ENCODE assay signal across 10 cellular contexts in the genomic region with DNA sequence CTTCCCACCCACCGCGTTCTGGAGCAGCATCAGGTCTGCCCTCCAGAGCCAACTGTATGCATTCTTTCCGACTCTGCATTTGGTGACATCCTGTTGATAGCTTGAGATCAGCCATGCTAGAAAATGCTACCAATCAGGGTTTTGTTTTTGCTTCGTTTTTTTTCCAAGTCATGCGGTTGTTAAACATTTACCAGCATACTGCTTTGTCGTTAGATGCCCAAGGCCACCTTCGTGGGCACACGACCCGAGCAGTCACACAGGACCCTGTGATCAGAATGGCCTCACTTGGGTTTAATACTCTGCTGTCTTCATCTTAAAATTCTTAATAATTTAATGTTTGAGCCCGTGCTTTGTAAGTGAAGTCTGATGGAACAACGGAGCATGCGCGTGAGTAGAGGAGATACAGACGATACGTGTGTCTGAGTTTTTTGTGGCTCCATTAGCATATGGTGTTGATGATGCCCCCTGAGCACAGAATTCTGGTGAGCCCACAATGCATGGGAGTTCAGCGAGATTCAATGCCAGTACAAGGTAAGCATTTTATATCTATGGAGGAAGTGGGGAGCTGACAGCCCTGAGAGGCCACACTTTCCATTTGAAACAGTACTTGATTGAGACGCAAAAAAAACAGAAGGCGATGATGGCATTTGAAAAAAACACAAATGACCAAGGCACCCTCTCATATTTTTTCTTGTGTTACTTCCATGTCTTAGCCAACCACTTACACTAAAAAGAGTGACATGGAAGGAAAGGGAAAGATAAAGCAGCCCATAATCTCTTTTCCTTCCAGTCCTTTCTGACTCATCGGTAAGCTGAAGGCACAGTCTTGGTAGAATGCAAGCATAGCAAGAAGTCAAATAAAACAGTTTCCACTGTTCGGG.
DNase-seq lines count a peak whose midpoint lies in the region; ATAC-seq and TF ChIP-seq lines count a peak whose summit lies in the region.
"Had no signal": no experiment of that assay in that cellular context is flagged by ENCODE, and none has a peak within 500 bp of the region (broad histone marks: within the 10 kb centered on the region; RNA-seq: fewer than 3 reads in every experiment).

No MANE protein-coding gene starts in this region.

- TF ChIP-seq POLR2A in NB4 (IDR thresholded peaks at IDR 0.05; ENCODE audit: extremely low read depth, insufficient read length) (no peak), tibial nerve (IDR thresholded peaks at IDR 0.05) (no peak)

- peak; percentile 11 to 26 for ATAC-seq in CD4-positive, CD25-positive, alpha-beta regulatory T cell (ENCODE audit: low read depth in 2 of 2)
- ATAC-seq in stimulated activated naive B cell treated with anti-CD40 and anti-IgM and Interleukin-4, amounts not matched to agents 10 μg/mL and 1 μg/mL and 100 μg/mL, for 72 hours (replicated peaks) = no peak

- no peaks in the 10 kb centered on the region for H3K27me3 Mint-ChIP-seq in CD4-positive, CD25-positive, alpha-beta regulatory T cell
- H3K27me3 Mint-ChIP-seq in activated T-helper 1 cell treated with anti-CD3 and anti-CD28 coated beads, Interleukin-12 subunit alpha, Interleukin-12 subunit beta, Interleukin-2, Interleukin-4 antibody, amounts not matched to agents 30 ng/mL and 10 ng/mL and 1 ng/mL, durations not matched to agents 14 hours and 24 hours and 36 hours (ENCODE audit: insufficient read depth) = no peaks in the 10 kb centered on the region
- peaks cover 0 to 43% of the 10 kb centered on the region in 2 donors for H3K27me3 Mint-ChIP-seq in stimulated activated naive B cell treated with anti-CD40 and anti-IgM and Interleukin-4, amounts not matched to agents 10 μg/mL and 1 μg/mL and 100 μg/mL, for 72 hours

- no peaks in the 10 kb centered on the region for H3K36me3 ChIP-seq in CD4-positive, CD25-positive, alpha-beta regulatory T cell (ENCODE audit: control insufficient read depth, insufficient read depth, low read length)
- no peaks in the 10 kb centered on the region for H3K36me3 ChIP-seq in tibial nerve
- H3K36me3 ChIP-seq: brain microvascular endothelial cell had no signal

- peak; percentile 6 to 63 (median 53) for DNase-seq in CD4-positive, CD25-positive, alpha-beta regulatory T cell
- DNase-seq in NB4 (ENCODE audit: low read depth) (peak; percentile 34), iris pigment epithelial cell (ENCODE audit: low read depth) (peak; percentile 54), head of caudate nucleus (no peak), tibial nerve (ENCODE audit: low spot score in 2 of 2) (no peak), GOT3 (lab: John Stamatoyannopoulos, UW) (no peak)
- DNase-seq in activated T-helper 1 cell treated with anti-CD3 and anti-CD28 coated beads, Interleukin-12 subunit alpha, Interleukin-12 subunit beta, Interleukin-2, Interleukin-4 antibody, amounts not matched to agents 30 ng/mL and 10 ng/mL and 1 ng/mL, durations not matched to agents 14 hours and 24 hours and 36 hours (ENCODE audit: low spot score) = peak; percentile 9
- DNase-seq in stimulated activated naive B cell treated with anti-CD40 and anti-IgM and Interleukin-4, amounts not matched to agents 10 μg/mL and 1 μg/mL and 100 μg/mL, for 72 hours = no peak
- DNase-seq: brain microvascular endothelial cell, HFFc6 had no signal

- no peaks in the 10 kb centered on the region for H3K36me3 Mint-ChIP-seq in CD4-positive, CD25-positive, alpha-beta regulatory T cell
- H3K36me3 Mint-ChIP-seq in activated T-helper 1 cell treated with anti-CD3 and anti-CD28 coated beads, Interleukin-12 subunit alpha, Interleukin-12 subunit beta, Interleukin-2, Interleukin-4 antibody, amounts not matched to agents 30 ng/mL and 10 ng/mL and 1 ng/mL, durations not matched to agents 14 hours and 24 hours and 36 hours (ENCODE audit: low read depth) = no peaks in the 10 kb centered on the region
- H3K36me3 Mint-ChIP-seq in stimulated activated naive B cell treated with anti-CD40 and anti-IgM and Interleukin-4, amounts not matched to agents 10 μg/mL and 1 μg/mL and 100 μg/mL, for 72 hours = no peaks in the 10 kb centered on the region

- no peaks in the 10 kb centered on the region for H3K9me3 ChIP-seq in CD4-positive, CD25-positive, alpha-beta regulatory T cell (ENCODE audit: control insufficient read depth in 2 of 2, low read length in 2 of 2)
- H3K9me3 ChIP-seq in tibial nerve = no peaks in the 10 kb centered on the region

- 63 to 80% methylated on average over 19 to 20 of the region's 20 CpGs for WGBS in tibial nerve, 2 donors

- TF ChIP-seq EP300 in tibial nerve (IDR thresholded peaks at IDR 0.05) = no peak

- no peaks in the 10 kb centered on the region for H3K27me3 ChIP-seq in CD4-positive, CD25-positive, alpha-beta regulatory T cell (ENCODE audit: control insufficient read depth, insufficient read depth, low read length)
- H3K27me3 ChIP-seq in tibial nerve = peaks cover 0 to 4% of the 10 kb centered on the region in 2 donors
- H3K27me3 ChIP-seq: brain microvascular endothelial cell had no signal

- H3K4me3 Mint-ChIP-seq in CD4-positive, CD25-positive, alpha-beta regulatory T cell = peak overlapping the region; percentile 85 to 90 (median 88)
- peak overlapping the region; percentile 79 for H3K4me3 Mint-ChIP-seq in activated T-helper 1 cell treated with anti-CD3 and anti-CD28 coated beads, Interleukin-12 subunit alpha, Interleukin-12 subunit beta, Interleukin-2, Interleukin-4 antibody, amounts not matched to agents 30 ng/mL and 10 ng/mL and 1 ng/mL, durations not matched to agents 14 hours and 24 hours and 36 hours
- H3K4me3 Mint-ChIP-seq in stimulated activated naive B cell treated with anti-CD40 and anti-IgM and Interleukin-4, amounts not matched to agents 10 μg/mL and 1 μg/mL and 100 μg/mL, for 72 hours = no peak overlapping the region
- H3K4me3 Mint-ChIP-seq: HFFc6 had no signal

- TF ChIP-seq CTCF in NB4 (IDR thresholded peaks at IDR 0.05; ENCODE audit: low read depth, low read length) = no peak
- TF ChIP-seq CTCF in tibial nerve (IDR thresholded peaks at IDR 0.05) = no peak

- peak overlapping the region; percentile 87 for H3K4me3 ChIP-seq in CD4-positive, CD25-positive, alpha-beta regulatory T cell (ENCODE audit: low read depth, low read length)
- H3K4me3 ChIP-seq in NB4 (ENCODE audit: low read depth, low read length) (no peak overlapping the region), tibial nerve (no peak overlapping the region)

- peaks cover 0 to 2% (median 0%) of the 10 kb centered on the region in 7 donors for H3K9me3 Mint-ChIP-seq in CD4-positive, CD25-positive, alpha-beta regulatory T cell
- H3K9me3 Mint-ChIP-seq in activated T-helper 1 cell treated with anti-CD3 and anti-CD28 coated beads, Interleukin-12 subunit alpha, Interleukin-12 subunit beta, Interleukin-2, Interleukin-4 antibody, amounts not matched to agents 30 ng/mL and 10 ng/mL and 1 ng/mL, durations not matched to agents 14 hours and 24 hours and 36 hours = peaks cover 3% of the 10 kb centered on the region
- peaks cover 0 to 4% of the 10 kb centered on the region in 2 donors for H3K9me3 Mint-ChIP-seq in stimulated activated naive B cell treated with anti-CD40 and anti-IgM and Interleukin-4, amounts not matched to agents 10 μg/mL and 1 μg/mL and 100 μg/mL, for 72 hours
- H3K9me3 Mint-ChIP-seq: HFFc6 had no signal

- H3K27ac ChIP-seq in CD4-positive, CD25-positive, alpha-beta regulatory T cell (ENCODE audit: insufficient read depth, low read length, poor library complexity, severe bottlenecking) = peak overlapping the region; percentile 76
- no peak overlapping the region for H3K27ac ChIP-seq in tibial nerve
- H3K27ac ChIP-seq: brain microvascular endothelial cell had no signal

- peak overlapping the region; percentile 94 to 98 (median 96) for H3K27ac Mint-ChIP-seq in CD4-positive, CD25-positive, alpha-beta regulatory T cell
- peak overlapping the region; percentile 99 for H3K27ac Mint-ChIP-seq in activated T-helper 1 cell treated with anti-CD3 and anti-CD28 coated beads, Interleukin-12 subunit alpha, Interleukin-12 subunit beta, Interleukin-2, Interleukin-4 antibody, amounts not matched to agents 30 ng/mL and 10 ng/mL and 1 ng/mL, durations not matched to agents 14 hours and 24 hours and 36 hours
- H3K27ac Mint-ChIP-seq in stimulated activated naive B cell treated with anti-CD40 and anti-IgM and Interleukin-4, amounts not matched to agents 10 μg/mL and 1 μg/mL and 100 μg/mL, for 72 hours = no peak overlapping the region
- H3K27ac Mint-ChIP-seq: HFFc6 had no signal

- H3K4me1 ChIP-seq in CD4-positive, CD25-positive, alpha-beta regulatory T cell (ENCODE audit: control insufficient read depth, insufficient read depth, low read length, poor library complexity, severe bottlenecking) = peaks cover 51% of the 10 kb centered on the region
- peaks cover 0 to 9% (median 2%) of the 10 kb centered on the region in 4 donors for H3K4me1 ChIP-seq in tibial nerve

- intact Hi-C loops in activated T-helper 1 cell treated with anti-CD3 and anti-CD28 coated beads, Interleukin-12 subunit alpha, Interleukin-12 subunit beta, Interleukin-2, Interleukin-4 antibody, amounts not matched to agents 30 ng/mL and 10 ng/mL and 1 ng/mL, durations not matched to agents 14 hours and 24 hours and 36 hours (cut with micrococcal nuclease) = loop anchor here (1.0 to 10.0 kb wide), 13 partner anchors 8 to 972 kb away; partner anchors contain the start of genes BCOR and MID1IP1
- intact Hi-C loops in head of caudate nucleus (cut with DNase I) = no loop called here

- H3K4me1 Mint-ChIP-seq in CD4-positive, CD25-positive, alpha-beta regulatory T cell = peaks cover 19 to 59% (median 37%) of the 10 kb centered on the region in 4 donors
- H3K4me1 Mint-ChIP-seq in activated T-helper 1 cell treated with anti-CD3 and anti-CD28 coated beads, Interleukin-12 subunit alpha, Interleukin-12 subunit beta, Interleukin-2, Interleukin-4 antibody, amounts not matched to agents 30 ng/mL and 10 ng/mL and 1 ng/mL, durations not matched to agents 14 hours and 24 hours and 36 hours (ENCODE audit: low read depth) = peaks cover 58% of the 10 kb centered on the region
- H3K4me1 Mint-ChIP-seq in stimulated activated naive B cell treated with anti-CD40 and anti-IgM and Interleukin-4, amounts not matched to agents 10 μg/mL and 1 μg/mL and 100 μg/mL, for 72 hours = peaks cover 17 to 30% of the 10 kb centered on the region in 2 donors

Comparison
In these comparisons a context has a peak if more than half of its experiments do, and no peak if none do; other contexts are left out.
1. ATAC-seq: peak in CD4-positive, CD25-positive, alpha-beta regulatory T cell (2 of 2); none in stimulated activated naive B cell treated with anti-CD40 and anti-IgM and Interleukin-4, amounts not matched to agents 10 μg/mL and 1 μg/mL and 100 μg/mL, for 72 hours (0 of 2).
2. DNase-seq: peak in CD4-positive, CD25-positive, alpha-beta regulatory T cell (3 of 3), NB4 (single experiment), activated T-helper 1 cell treated with anti-CD3 and anti-CD28 coated beads, Interleukin-12 subunit alpha, Interleukin-12 subunit beta, Interleukin-2, Interleukin-4 antibody, amounts not matched to agents 30 ng/mL and 10 ng/mL and 1 ng/mL, durations not matched to agents 14 hours and 24 hours and 36 hours (single experiment) and iris pigment epithelial cell (single experiment); none in head of caudate nucleus (0 of 42), tibial nerve (0 of 2), GOT3 (single experiment) and stimulated activated naive B cell treated with anti-CD40 and anti-IgM and Interleukin-4, amounts not matched to agents 10 μg/mL and 1 μg/mL and 100 μg/mL, for 72 hours (single experiment).
3. H3K4me3 Mint-ChIP-seq: peak in CD4-positive, CD25-positive, alpha-beta regulatory T cell (4 of 4) and activated T-helper 1 cell treated with anti-CD3 and anti-CD28 coated beads, Interleukin-12 subunit alpha, Interleukin-12 subunit beta, Interleukin-2, Interleukin-4 antibody, amounts not matched to agents 30 ng/mL and 10 ng/mL and 1 ng/mL, durations not matched to agents 14 hours and 24 hours and 36 hours (single experiment); none in stimulated activated naive B cell treated with anti-CD40 and anti-IgM and Interleukin-4, amounts not matched to agents 10 μg/mL and 1 μg/mL and 100 μg/mL, for 72 hours (0 of 2).